ENCODE assay signal across 23 cellular contexts in genomic region chr10:99339563-99340047, GRCh38.
"Had no signal": no experiment of that assay in that cellular context is flagged by ENCODE, and none has a peak within 500 bp of the region (broad histone marks: within the 10 kb centered on the region; RNA-seq: fewer than 3 reads in every experiment).

No MANE protein-coding gene starts in this region.

- H3K4me3 ChIP-seq: cardiac muscle cell had no signal

- ATAC-seq: activated T-cell treated with anti-CD3 and anti-CD28 coated beads, Interleukin-2, amount 50 U/mL, for 4 hours had no signal

- DNase-seq: activated CD4-positive, alpha-beta memory T cell treated with anti-CD3 and anti-CD28 coated beads for 36 hours; activated CD4-positive, alpha-beta T cell treated with anti-CD3 and anti-CD28 coated beads, Interleukin-2, amount 10 ng/mL, durations not matched to agents 7 days and 5 days; activated CD4-positive, CD25-positive, alpha-beta regulatory T cell; activated CD8-positive, alpha-beta memory T cell treated with anti-CD3 and anti-CD28 coated beads for 24 hours; activated gamma-delta T cell; activated naive CD4-positive, alpha-beta T cell treated with anti-CD3 and anti-CD28 coated beads for 36 hours; activated T-cell treated with anti-CD3 and anti-CD28 coated beads, Interleukin-2, amount 50 U/mL, for 4 hours; brain microvascular endothelial cell; Karpas-422; NCI-H1105 treated with DMSO at 0.1 percent for 48 hours; NCI-H1436 treated with DMSO at 0.1 percent for 48 hours; NCI-H187; NCI-H2081; NCI-H2171; NCI-H2227 treated with DMSO at 0.1 percent for 48 hours; NCI-H526 treated with DMSO at 0.1 percent for 48 hours; NK-92 treated with Interleukin-12 subunit alpha and Interleukin-12 subunit beta, amount 100 ng/mL, for 24 hours; OCI-M1; SHP77 treated with DMSO at 0.1 percent for 48 hours; T-helper 9 cell had no signal

- H3K27ac Mint-ChIP-seq: activated CD4-positive, alpha-beta memory T cell treated with anti-CD3 and anti-CD28 coated beads for 36 hours; activated CD4-positive, alpha-beta T cell treated with anti-CD3 and anti-CD28 coated beads, Interleukin-2, amount 10 ng/mL, durations not matched to agents 7 days and 5 days; activated naive CD4-positive, alpha-beta T cell treated with anti-CD3 and anti-CD28 coated beads for 36 hours; activated naive CD8-positive, alpha-beta T cell; T-helper 1 cell treated with Interleukin-12 subunit alpha and Interleukin-12 subunit beta and Interleukin-4 antibody, amounts not matched to agents 30 μg/mL and 1 μg/mL, for 36 hours had no signal

- H3K9me3 Mint-ChIP-seq: activated CD4-positive, alpha-beta memory T cell treated with anti-CD3 and anti-CD28 coated beads for 36 hours; activated CD4-positive, alpha-beta T cell treated with anti-CD3 and anti-CD28 coated beads, Interleukin-2, amount 10 ng/mL, durations not matched to agents 7 days and 5 days; activated naive CD4-positive, alpha-beta T cell treated with anti-CD3 and anti-CD28 coated beads for 36 hours; activated T-cell treated with anti-CD3 and anti-CD28 coated beads, Interleukin-2, amount 50 U/mL, for 4 hours; T-helper 1 cell treated with Interleukin-12 subunit alpha and Interleukin-12 subunit beta and Interleukin-4 antibody, amounts not matched to agents 30 μg/mL and 1 μg/mL, for 36 hours had no signal

- H3K36me3 Mint-ChIP-seq: activated CD4-positive, alpha-beta memory T cell treated with anti-CD3 and anti-CD28 coated beads for 36 hours; activated naive CD8-positive, alpha-beta T cell had no signal

- H3K27me3 Mint-ChIP-seq: activated naive CD8-positive, alpha-beta T cell had no signal

- H3K36me3 ChIP-seq: brain microvascular endothelial cell, cardiac muscle cell had no signal

- H3K4me3 Mint-ChIP-seq: activated CD4-positive, alpha-beta memory T cell treated with anti-CD3 and anti-CD28 coated beads for 36 hours; activated CD4-positive, alpha-beta T cell treated with anti-CD3 and anti-CD28 coated beads, Interleukin-2, amount 10 ng/mL, durations not matched to agents 7 days and 5 days; activated naive CD4-positive, alpha-beta T cell treated with anti-CD3 and anti-CD28 coated beads for 36 hours; activated naive CD8-positive, alpha-beta T cell; activated T-cell treated with anti-CD3 and anti-CD28 coated beads, Interleukin-2, amount 50 U/mL, for 4 hours; T-helper 1 cell treated with Interleukin-12 subunit alpha and Interleukin-12 subunit beta and Interleukin-4 antibody, amounts not matched to agents 30 μg/mL and 1 μg/mL, for 36 hours had no signal

- H3K27ac ChIP-seq: brain microvascular endothelial cell, cardiac muscle cell had no signal

- H3K27me3 ChIP-seq: brain microvascular endothelial cell had no signal
